ENCODE assay signal across 31 cellular contexts in the genomic region with DNA sequence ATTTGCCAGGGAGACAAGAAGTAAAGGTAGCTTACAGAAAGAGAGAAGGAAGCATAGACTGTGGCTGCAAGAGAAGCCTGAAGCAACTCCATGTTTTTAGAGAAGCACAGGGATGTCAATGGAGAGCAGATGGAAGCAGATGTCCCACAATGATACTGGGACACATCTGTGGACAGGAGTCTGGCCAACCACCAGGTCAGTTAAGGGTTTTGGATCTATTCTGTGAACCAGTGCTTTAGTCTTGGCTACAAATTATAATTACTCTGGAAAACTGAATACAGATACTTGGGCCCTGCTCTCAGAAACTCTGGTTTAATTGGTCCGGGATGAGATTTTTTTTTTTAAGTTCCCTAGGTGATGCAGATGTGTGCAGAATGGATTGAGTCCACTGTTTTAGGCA.
"Had no signal": no experiment of that assay in that cellular context is flagged by ENCODE, and none has a peak within 500 bp of the region (broad histone marks: within the 10 kb centered on the region; RNA-seq: fewer than 3 reads in every experiment).

No MANE protein-coding gene starts in this region.

- DNase-seq: activated B cell treated with CpG ODN at 0.5 μM for 24 hours; activated CD4-positive, alpha-beta memory T cell treated with anti-CD3 and anti-CD28 coated beads for 36 hours; activated CD4-positive, alpha-beta T cell treated with anti-CD3 and anti-CD28 coated beads for 48 hours; activated CD8-positive, alpha-beta memory T cell treated with anti-CD3 and anti-CD28 coated beads, Interleukin-2, amount 10 ng/mL, durations not matched to agents 7 days and 5 days; activated CD8-positive, alpha-beta memory T cell treated with anti-CD3 and anti-CD28 coated beads, Interleukin-2, amount 50 U/mL, for 4 hours; activated CD8-positive, alpha-beta T cell treated with anti-CD3 and anti-CD28 coated beads, Interleukin-2, amount 10 ng/mL, durations not matched to agents 7 days and 5 days; activated effector memory CD4-positive, alpha-beta T cell treated with anti-CD3 and anti-CD28 coated beads, Interleukin-2, amount 50 U/mL, for 16 hours; activated naive CD4-positive, alpha-beta T cell treated with anti-CD3 and anti-CD28 coated beads for 36 hours; activated naive CD8-positive, alpha-beta T cell treated with anti-CD3 and anti-CD28 coated beads for 36 hours; activated naive CD8-positive, alpha-beta T cell treated with anti-CD3 and anti-CD28 coated beads, Interleukin-2, amount 50 U/mL, for 24 hours; activated T-cell treated with anti-CD3 and anti-CD28 coated beads, Interleukin-2, amount 50 U/mL, for 1 hour; activated T-cell treated with anti-CD3 and anti-CD28 coated beads, Interleukin-2, amount 50 U/mL, for 48 hours; adrenal gland; amygdala; aorta; body of pancreas; central memory CD4-positive, alpha-beta T cell; cerebellar nuclear complex; colonic mucosa; effector CD8-positive, alpha-beta T cell; foreskin fibroblast; T-helper 1 cell; T-helper 17 cell; T1000; WERI-Rb-1 had no signal

- H3K4me1 ChIP-seq: adrenal gland, body of pancreas, colonic mucosa, esophagus muscularis mucosa had no signal

- H3K27ac ChIP-seq: adrenal gland, body of pancreas, colonic mucosa, esophagus muscularis mucosa, WERI-Rb-1 had no signal

- H3K27ac Mint-ChIP-seq: activated B cell treated with CpG ODN at 0.5 μM for 24 hours; activated CD4-positive, alpha-beta memory T cell treated with anti-CD3 and anti-CD28 coated beads for 36 hours; activated CD8-positive, alpha-beta memory T cell treated with anti-CD3 and anti-CD28 coated beads, Interleukin-2, amount 10 ng/mL, durations not matched to agents 7 days and 5 days; activated CD8-positive, alpha-beta T cell treated with anti-CD3 and anti-CD28 coated beads, Interleukin-2, amount 10 ng/mL, durations not matched to agents 7 days and 5 days; activated naive CD4-positive, alpha-beta T cell treated with anti-CD3 and anti-CD28 coated beads for 36 hours; activated naive CD4-positive, alpha-beta T cell treated with anti-CD3 and anti-CD28 coated beads, Interleukin-2, amount 50 U/mL, for 24 hours; activated naive CD8-positive, alpha-beta T cell treated with anti-CD3 and anti-CD28 coated beads for 36 hours; activated naive CD8-positive, alpha-beta T cell treated with anti-CD3 and anti-CD28 coated beads, Interleukin-2, amount 50 U/mL, for 24 hours; activated T-helper 1 cell treated with anti-CD3 and anti-CD28 coated beads, Interleukin-12 subunit alpha, Interleukin-12 subunit beta, Interleukin-2, Interleukin-4 antibody, amounts not matched to agents 30 ng/mL and 10 ng/mL and 1 ng/mL, durations not matched to agents 14 hours and 24 hours and 36 hours; activated T-helper 2 cell treated with anti-CD3 and anti-CD28 coated beads, Interferon-gamma antibody, Interleukin-2, Interleukin-4, amounts not matched to agents 10 μg/mL and 5 μg/mL and 100 μg/mL, durations not matched to agents 14 hours and 24 hours and 36 hours; T-helper 17 cell; T-helper 2 cell treated with Interferon-gamma antibody and Interleukin-4, amounts not matched to agents 5 μg/mL and 100 μg/mL, for 36 hours had no signal

- H3K27me3 Mint-ChIP-seq: activated B cell treated with CpG ODN at 0.5 μM for 24 hours; activated CD4-positive, alpha-beta memory T cell treated with anti-CD3 and anti-CD28 coated beads for 36 hours; activated CD8-positive, alpha-beta memory T cell treated with anti-CD3 and anti-CD28 coated beads, Interleukin-2, amount 10 ng/mL, durations not matched to agents 7 days and 5 days; activated naive CD4-positive, alpha-beta T cell treated with anti-CD3 and anti-CD28 coated beads, Interleukin-2, amount 50 U/mL, for 24 hours; activated naive CD8-positive, alpha-beta T cell treated with anti-CD3 and anti-CD28 coated beads, Interleukin-2, amount 50 U/mL, for 24 hours; T-helper 17 cell had no signal

- H3K36me3 Mint-ChIP-seq: activated CD4-positive, alpha-beta memory T cell treated with anti-CD3 and anti-CD28 coated beads for 36 hours; activated CD8-positive, alpha-beta memory T cell treated with anti-CD3 and anti-CD28 coated beads, Interleukin-2, amount 10 ng/mL, durations not matched to agents 7 days and 5 days; activated naive CD4-positive, alpha-beta T cell treated with anti-CD3 and anti-CD28 coated beads, Interleukin-2, amount 50 U/mL, for 24 hours; activated naive CD8-positive, alpha-beta T cell treated with anti-CD3 and anti-CD28 coated beads for 36 hours had no signal

- H3K36me3 ChIP-seq: adrenal gland, colonic mucosa, esophagus muscularis mucosa, WERI-Rb-1 had no signal

- ATAC-seq: activated CD4-positive, CD25-positive, alpha-beta regulatory T cell treated with anti-CD3 and anti-CD28 coated beads, Interleukin-2, amount 50 U/mL, for 24 hours; activated CD8-positive, alpha-beta memory T cell treated with anti-CD3 and anti-CD28 coated beads, Interleukin-2, amount 10 ng/mL, durations not matched to agents 7 days and 5 days; activated CD8-positive, alpha-beta T cell treated with anti-CD3 and anti-CD28 coated beads, Interleukin-2, amount 10 ng/mL, durations not matched to agents 7 days and 5 days; activated naive CD8-positive, alpha-beta T cell treated with anti-CD3 and anti-CD28 coated beads, Interleukin-2, amount 50 U/mL, for 24 hours; body of pancreas; T-helper 17 cell had no signal

- H3K4me3 Mint-ChIP-seq: activated B cell treated with CpG ODN at 0.5 μM for 24 hours; activated CD4-positive, alpha-beta memory T cell treated with anti-CD3 and anti-CD28 coated beads for 36 hours; activated CD8-positive, alpha-beta memory T cell treated with anti-CD3 and anti-CD28 coated beads, Interleukin-2, amount 10 ng/mL, durations not matched to agents 7 days and 5 days; activated CD8-positive, alpha-beta T cell treated with anti-CD3 and anti-CD28 coated beads, Interleukin-2, amount 10 ng/mL, durations not matched to agents 7 days and 5 days; activated naive CD4-positive, alpha-beta T cell treated with anti-CD3 and anti-CD28 coated beads for 36 hours; activated naive CD4-positive, alpha-beta T cell treated with anti-CD3 and anti-CD28 coated beads, Interleukin-2, amount 50 U/mL, for 24 hours; activated naive CD8-positive, alpha-beta T cell treated with anti-CD3 and anti-CD28 coated beads for 36 hours; activated naive CD8-positive, alpha-beta T cell treated with anti-CD3 and anti-CD28 coated beads, Interleukin-2, amount 50 U/mL, for 24 hours; activated T-helper 1 cell treated with anti-CD3 and anti-CD28 coated beads, Interleukin-12 subunit alpha, Interleukin-12 subunit beta, Interleukin-2, Interleukin-4 antibody, amounts not matched to agents 30 ng/mL and 10 ng/mL and 1 ng/mL, durations not matched to agents 14 hours and 24 hours and 36 hours; T-helper 17 cell; T-helper 2 cell treated with Interferon-gamma antibody and Interleukin-4, amounts not matched to agents 5 μg/mL and 100 μg/mL, for 36 hours had no signal

- H3K4me1 Mint-ChIP-seq: activated B cell treated with CpG ODN at 0.5 μM for 24 hours; activated CD8-positive, alpha-beta memory T cell treated with anti-CD3 and anti-CD28 coated beads, Interleukin-2, amount 10 ng/mL, durations not matched to agents 7 days and 5 days; activated naive CD4-positive, alpha-beta T cell treated with anti-CD3 and anti-CD28 coated beads, Interleukin-2, amount 50 U/mL, for 24 hours; activated naive CD8-positive, alpha-beta T cell treated with anti-CD3 and anti-CD28 coated beads for 36 hours; activated naive CD8-positive, alpha-beta T cell treated with anti-CD3 and anti-CD28 coated beads, Interleukin-2, amount 50 U/mL, for 24 hours; T-helper 17 cell had no signal

- H3K27me3 ChIP-seq: adrenal gland, body of pancreas, colonic mucosa, esophagus muscularis mucosa had no signal

- H3K4me3 ChIP-seq: adrenal gland, body of pancreas, colonic mucosa, esophagus muscularis mucosa had no signal

- H3K9me3 Mint-ChIP-seq: activated B cell treated with CpG ODN at 0.5 μM for 24 hours; activated naive CD8-positive, alpha-beta T cell treated with anti-CD3 and anti-CD28 coated beads for 36 hours; activated naive CD8-positive, alpha-beta T cell treated with anti-CD3 and anti-CD28 coated beads, Interleukin-2, amount 50 U/mL, for 24 hours; activated T-helper 1 cell treated with anti-CD3 and anti-CD28 coated beads, Interleukin-12 subunit alpha, Interleukin-12 subunit beta, Interleukin-2, Interleukin-4 antibody, amounts not matched to agents 30 ng/mL and 10 ng/mL and 1 ng/mL, durations not matched to agents 14 hours and 24 hours and 36 hours; activated T-helper 2 cell treated with anti-CD3 and anti-CD28 coated beads, Interferon-gamma antibody, Interleukin-2, Interleukin-4, amounts not matched to agents 10 μg/mL and 5 μg/mL and 100 μg/mL, durations not matched to agents 14 hours and 24 hours and 36 hours; T-helper 2 cell treated with Interferon-gamma antibody and Interleukin-4, amounts not matched to agents 5 μg/mL and 100 μg/mL, for 36 hours had no signal

- H3K9me3 ChIP-seq: adrenal gland, body of pancreas, colonic mucosa, esophagus muscularis mucosa had no signal
